ENCODE assay signal across 1 cellular context in the genomic region with DNA sequence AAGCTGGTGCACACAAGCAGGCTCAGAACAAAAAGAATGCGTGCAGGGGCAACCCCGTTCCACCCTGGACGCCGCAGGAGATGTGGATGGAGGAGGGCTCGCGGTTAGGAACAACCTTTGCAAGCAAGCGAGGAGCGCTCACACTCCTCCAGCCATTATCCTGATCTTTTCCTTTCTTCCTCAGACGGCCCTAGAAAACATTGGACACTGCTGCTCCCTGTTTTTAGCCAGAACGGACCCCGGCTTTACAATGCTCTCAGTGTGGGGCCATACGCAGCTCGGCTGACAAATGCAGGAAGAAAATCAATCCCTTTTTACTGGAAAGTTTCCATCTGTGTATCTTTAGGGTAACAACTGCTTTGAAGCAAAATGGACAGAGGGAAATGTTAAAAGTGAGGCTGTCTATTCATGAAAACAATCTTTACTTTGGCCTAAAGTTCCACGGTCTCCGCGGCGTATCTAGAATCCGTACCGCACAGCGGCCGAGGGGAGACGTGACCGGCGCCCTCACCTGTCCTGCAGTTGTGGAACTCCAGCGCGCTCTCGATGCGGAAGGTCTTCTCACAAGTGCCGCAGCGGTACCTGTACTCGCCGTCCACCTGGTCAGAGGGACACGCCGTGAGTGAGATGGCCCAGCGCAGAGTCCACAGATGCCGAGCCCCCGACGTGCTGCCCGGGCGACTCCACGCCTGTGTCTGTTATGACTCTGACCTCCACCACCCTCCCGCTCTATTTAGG.
TF ChIP-seq lines count a peak whose summit lies in the region.

No MANE protein-coding gene starts in this region.

TF ChIP-seq in K562, 482 proteins besides CTCF, POLR2A, EP300 and RAD21:
- TF ChIP-seq FOXA3 (CRISPR knock-in tag; conservative IDR thresholded peaks at IDR 0.05 in 1 of 2, IDR thresholded peaks at IDR 0.05 in 1 of 2) (no peak), NELFE (IDR thresholded peaks at IDR 0.05; ENCODE audit: insufficient read depth, insufficient read length) (no peak), RBM34 (IDR thresholded peaks at IDR 0.05; ENCODE audit: borderline replicate concordance, insufficient read depth, low read length) (no peak), ZNF609 (CRISPR knock-in tag; IDR thresholded peaks at IDR 0.05; ENCODE audit: borderline replicate concordance) (no peak), THAP7 (CRISPR knock-in tag; IDR thresholded peaks at IDR 0.05) (no peak), PPARD (CRISPR knock-in tag; IDR thresholded peaks at IDR 0.05) (no peak), CLOCK (CRISPR knock-in tag; IDR thresholded peaks at IDR 0.05; ENCODE audit: borderline replicate concordance) (no peak), CCAR2 (IDR thresholded peaks at IDR 0.05; ENCODE audit: low read depth, low read length) (no peak), ELF2 (CRISPR knock-in tag; IDR thresholded peaks at IDR 0.05) (no peak), XRCC5 (IDR thresholded peaks at IDR 0.05; ENCODE audit: low read depth, low read length) (no peak), CTCFL (IDR thresholded peaks at IDR 0.05; ENCODE audit: borderline replicate concordance, insufficient read depth, low read depth, low read length, poor library complexity, severe bottlenecking) (no peak), TARDBP (IDR thresholded peaks at IDR 0.05) (no peak)
- TF ChIP-seq, protein P1, sequence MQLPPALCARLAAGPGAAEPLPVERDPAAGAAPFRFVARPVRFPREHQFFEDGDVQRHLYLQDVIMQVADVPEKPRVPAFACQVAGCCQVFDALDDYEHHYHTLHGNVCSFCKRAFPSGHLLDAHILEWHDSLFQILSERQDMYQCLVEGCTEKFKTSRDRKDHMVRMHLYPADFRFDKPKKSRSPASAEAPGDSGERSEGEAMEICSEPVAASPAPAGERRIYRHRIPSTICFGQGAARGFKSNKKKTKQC (CRISPR knock-in tag; IDR thresholded peaks at IDR 0.05) = no peak
- TF ChIP-seq, protein P2, sequence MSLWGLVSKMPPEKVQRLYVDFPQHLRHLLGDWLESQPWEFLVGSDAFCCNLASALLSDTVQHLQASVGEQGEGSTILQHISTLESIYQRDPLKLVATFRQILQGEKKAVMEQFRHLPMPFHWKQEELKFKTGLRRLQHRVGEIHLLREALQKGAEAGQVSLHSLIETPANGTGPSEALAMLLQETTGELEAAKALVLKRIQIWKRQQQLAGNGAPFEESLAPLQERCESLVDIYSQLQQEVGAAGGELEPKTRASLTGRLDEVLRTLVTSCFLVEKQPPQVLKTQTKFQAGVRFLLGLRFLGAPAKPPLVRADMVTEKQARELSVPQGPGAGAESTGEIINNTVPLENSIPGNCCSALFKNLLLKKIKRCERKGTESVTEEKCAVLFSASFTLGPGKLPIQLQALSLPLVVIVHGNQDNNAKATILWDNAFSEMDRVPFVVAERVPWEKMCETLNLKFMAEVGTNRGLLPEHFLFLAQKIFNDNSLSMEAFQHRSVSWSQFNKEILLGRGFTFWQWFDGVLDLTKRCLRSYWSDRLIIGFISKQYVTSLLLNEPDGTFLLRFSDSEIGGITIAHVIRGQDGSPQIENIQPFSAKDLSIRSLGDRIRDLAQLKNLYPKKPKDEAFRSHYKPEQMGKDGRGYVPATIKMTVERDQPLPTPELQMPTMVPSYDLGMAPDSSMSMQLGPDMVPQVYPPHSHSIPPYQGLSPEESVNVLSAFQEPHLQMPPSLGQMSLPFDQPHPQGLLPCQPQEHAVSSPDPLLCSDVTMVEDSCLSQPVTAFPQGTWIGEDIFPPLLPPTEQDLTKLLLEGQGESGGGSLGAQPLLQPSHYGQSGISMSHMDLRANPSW (CRISPR knock-in tag; IDR thresholded peaks at IDR 0.05) = no peak
- TF ChIP-seq, protein P3, sequence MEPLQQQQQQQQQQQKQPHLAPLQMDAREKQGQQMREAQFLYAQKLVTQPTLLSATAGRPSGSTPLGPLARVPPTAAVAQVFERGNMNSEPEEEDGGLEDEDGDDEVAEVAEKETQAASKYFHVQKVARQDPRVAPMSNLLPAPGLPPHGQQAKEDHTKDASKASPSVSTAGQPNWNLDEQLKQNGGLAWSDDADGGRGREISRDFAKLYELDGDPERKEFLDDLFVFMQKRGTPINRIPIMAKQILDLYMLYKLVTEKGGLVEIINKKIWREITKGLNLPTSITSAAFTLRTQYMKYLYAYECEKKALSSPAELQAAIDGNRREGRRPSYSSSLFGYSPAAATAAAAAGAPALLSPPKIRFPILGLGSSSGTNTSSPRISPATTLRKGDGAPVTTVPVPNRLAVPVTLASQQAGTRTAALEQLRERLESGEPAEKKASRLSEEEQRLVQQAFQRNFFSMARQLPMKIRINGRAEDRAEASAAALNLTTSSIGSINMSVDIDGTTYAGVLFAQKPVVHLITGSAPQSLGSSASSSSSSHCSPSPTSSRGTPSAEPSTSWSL (CRISPR knock-in tag; IDR thresholded peaks at IDR 0.05; ENCODE audit: borderline replicate concordance) = no peak
